ENCODE assay signal across 7 cellular contexts in genomic region chr11:66069715-66070603, GRCh38. TPM values are rescaled to one million over a fixed set of nuclear protein-coding genes. Genes with fewer than 3 reads are reported as not detected.
DNase-seq lines count a peak whose midpoint lies in the region; ATAC-seq, FAIRE-seq and TF ChIP-seq lines count a peak whose summit lies in the region.

Gene PACS1, plus strand, starts transcription at chr11:66070272. Its CDS starts 215 bp downstream, at chr11:66070487.

- H3K4me3 Mint-ChIP-seq in mesothelial cell of epicardium, result peak within 1 kb of the TSS; percentile 90

- BruUV-seq in endothelial cell of umbilical vein (replicated peaks; lab: Mats Ljungman, UMichigan), result no TSS peak

- peaks cover 22 to 24% of the 10 kb centered on the region in 2 experiments for H3K36me3 ChIP-seq in endothelial cell of umbilical vein (ENCODE audit: control insufficient read depth in 2 of 2, extremely low read depth in 1 of 2, insufficient read depth in 2 of 2, low read length in 2 of 2)

- peak; percentile 73 for TF ChIP-seq POLR2A in endothelial cell of umbilical vein (IDR thresholded peaks at IDR 0.05; ENCODE audit: low read depth, low read length)

- POLR2A ChIA-PET in endothelial cell of umbilical vein (lab: Charles Lee), result no interaction called here

- H3K4me1 Mint-ChIP-seq in mesothelial cell of epicardium, result peaks cover 26% of the 10 kb centered on the region

- peak; percentile 47 for ATAC-seq in HG02852 (IDR thresholded peaks at IDR 0.05; ENCODE audit: unreplicated experiment)

- H3K4me2 ChIP-seq in endothelial cell of umbilical vein (ENCODE audit: insufficient read depth, low read length), result peak within 1 kb of the TSS; percentile 97

- H3K9me3 ChIP-seq in endothelial cell of umbilical vein (replicated peaks; ENCODE audit: control insufficient read depth, insufficient read depth, low read length), result no peaks in the 10 kb centered on the region

- H3K36me3 Mint-ChIP-seq in mesothelial cell of epicardium, result peaks cover 34% of the 10 kb centered on the region

- in situ Hi-C loops in GM13977 (cut with MboI; ENCODE audit: low pct_unique_long_range_greater_than_20kb, low sequenced_read_pairs, unreplicated experiment), result no loop called here

- DNase-seq in GM13977 (ENCODE audit: low spot score) (peak; percentile 95), NOMO-1 (lab: John Stamatoyannopoulos, UW; ENCODE audit: unreplicated experiment in 2 of 2) (peak; percentile 43 to 58), activated T-cell treated with anti-CD3 and anti-CD28 coated beads for 1 hour (ENCODE audit: low read depth) (peak; percentile 65), endothelial cell of umbilical vein (ENCODE audit: low read depth, low spot score) (peak; percentile 69), mesothelial cell of epicardium (ENCODE audit: low spot score in 2 of 2, unreplicated experiment in 2 of 2) (peak; percentile 58 to 71)
- DNase-seq in stimulated activated CD8-positive, alpha-beta memory T cell treated with anti-CD3 and anti-CD28 coated beads, Interleukin-2, amount 100 ng/mL, for 1 hour (ENCODE audit: low read depth in 2 of 2), result peak; percentile 59

- H3K27me3 Mint-ChIP-seq in mesothelial cell of epicardium (ENCODE audit: low read depth), result no peaks in the 10 kb centered on the region

- peak within 1 kb of the TSS; percentile 43 for H3K27ac ChIP-seq in endothelial cell of umbilical vein (ENCODE audit: insufficient read depth, low read depth, low read length)

- no peaks in the 10 kb centered on the region for H3K9me1 ChIP-seq in endothelial cell of umbilical vein (replicated peaks; ENCODE audit: control insufficient read depth, extremely low read depth, insufficient read depth, low read length)

- CTCF ChIA-PET in endothelial cell of umbilical vein (lab: Charles Lee), result interaction anchor here (0.7 to 5.6 kb wide), 9 partner anchors 12 to 189 kb away, joined by 3 to 85 read pairs (median 5); partner anchors contain the start of genes CCDC85B and SF3B2

- peaks cover 4% of the 10 kb centered on the region for H3K9me3 Mint-ChIP-seq in mesothelial cell of epicardium

- peaks cover 21% of the 10 kb centered on the region for H3K4me1 ChIP-seq in endothelial cell of umbilical vein (ENCODE audit: control insufficient read depth, extremely low read depth, insufficient read depth, low read length)

- H3K9ac ChIP-seq in endothelial cell of umbilical vein (replicated peaks; ENCODE audit: extremely low read depth, insufficient read depth, low read length), result peak within 1 kb of the TSS; percentile 59

- no peaks in the 10 kb centered on the region for H3K27me3 ChIP-seq in endothelial cell of umbilical vein (ENCODE audit: control insufficient read depth in 2 of 2, insufficient read depth in 2 of 2, low read length in 2 of 2)

- peaks cover 2% of the 10 kb centered on the region for H4K20me1 ChIP-seq in endothelial cell of umbilical vein (replicated peaks; ENCODE audit: control insufficient read depth, extremely low read depth, insufficient read depth, low read length)

- peak within 1 kb of the TSS; percentile 70 to 91 (median 86) for H3K4me3 ChIP-seq in endothelial cell of umbilical vein (replicated peaks in 1 of 3; ENCODE audit: insufficient read depth in 1 of 3, low read depth in 1 of 3, low read length in 3 of 3)

- peak within 1 kb of the TSS; percentile 91 for H3K27ac Mint-ChIP-seq in mesothelial cell of epicardium

- intact Hi-C loops in endothelial cell of umbilical vein (cut with micrococcal nuclease), result loop anchor here (5.0 kb wide), 1 partner anchor 42 kb away; no protein-coding TSS in a partner anchor

- peak within 1 kb of the TSS; percentile 34 for H2AFZ ChIP-seq in endothelial cell of umbilical vein (ENCODE audit: low read depth, low read length)

- dilution Hi-C loops in endothelial cell of umbilical vein (cut with MboI; ENCODE audit: extremely low pct_ligation_motif_present, low sequenced_read_pairs), result no loop called here

- no peak for TF ChIP-seq CTCF in GM13977 (IDR thresholded peaks at IDR 0.05; ENCODE audit: extremely low read depth, insufficient read depth, missing control alignments)
- peak in 1 of 2 donors; percentile 0 for TF ChIP-seq CTCF in endothelial cell of umbilical vein (IDR thresholded peaks at IDR 0.05; ENCODE audit: extremely low read depth in 1 of 2, insufficient read depth in 1 of 2, low read depth in 1 of 2, low read length in 2 of 2)
- TF ChIP-seq CTCF in mesothelial cell of epicardium (IDR thresholded peaks at IDR 0.05; ENCODE audit: unreplicated experiment), result no peak

- peak; percentile 82 for FAIRE-seq in endothelial cell of umbilical vein (lab: Jason Lieb, UNC)

- H3K79me2 ChIP-seq in endothelial cell of umbilical vein (ENCODE audit: control insufficient read depth, insufficient read depth, low read length), result peaks cover 31% of the 10 kb centered on the region

TF ChIP-seq in endothelial cell of umbilical vein, 7 proteins besides CTCF, POLR2A, EP300 and RAD21:
- TF ChIP-seq GATA2 (IDR thresholded peaks at IDR 0.05; ENCODE audit: insufficient read depth, insufficient read length, low read depth, low read length) (no peak), POLR2AphosphoS5 (IDR thresholded peaks at IDR 0.05; ENCODE audit: insufficient read depth, low read depth, low read length) (peak; percentile 70)
- TF ChIP-seq, protein P1, sequence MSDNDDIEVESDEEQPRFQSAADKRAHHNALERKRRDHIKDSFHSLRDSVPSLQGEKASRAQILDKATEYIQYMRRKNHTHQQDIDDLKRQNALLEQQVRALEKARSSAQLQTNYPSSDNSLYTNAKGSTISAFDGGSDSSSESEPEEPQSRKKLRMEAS (IDR thresholded peaks at IDR 0.05; ENCODE audit: insufficient read depth, insufficient read length), result no peak

RNA-seq across cellular contexts. Expression of gene PACS1, which starts in this region (rescaled TPM):
- total RNA-seq in endothelial cell of umbilical vein, result 52.8 and 64.4 TPM in 2 replicates
- polyA plus RNA-seq in endothelial cell of umbilical vein, result 24.8 and 26.4 TPM in 2 replicates
- polyA plus RNA-seq in endothelial cell of umbilical vein (2011; cell fraction: cytosol; rRNA removed), result 25.8 and 31.1 TPM in 2 replicates
- 52.0 and 54.9 TPM in 2 replicates for polyA plus RNA-seq in endothelial cell of umbilical vein (2011; cell fraction: nucleus; rRNA removed)
- polyA plus RNA-seq in endothelial cell of umbilical vein (2012), result 53.6 and 59.1 TPM in 2 replicates
- 60.0 and 67.9 TPM in 2 replicates for polyA minus RNA-seq in endothelial cell of umbilical vein
- polyA minus RNA-seq in endothelial cell of umbilical vein (2011; cell fraction: cytosol; rRNA and poly(A)+ RNA removed), result 63.5 TPM
- polyA minus RNA-seq in endothelial cell of umbilical vein (2011; cell fraction: nucleus; rRNA and poly(A)+ RNA removed), result 63.3 and 93.6 TPM in 2 replicates
- total RNA-seq in mesothelial cell of epicardium, result 81.6 to 88.0 TPM (median 87.0 TPM) in 3 replicates

Comparison
In these comparisons a context has a peak if more than half of its experiments do, and no peak if none do; other contexts are left out.
1. Peak in every context shown above with its lines: DNase-seq, ATAC-seq, H3K4me3 ChIP-seq and H3K27ac ChIP-seq.